25 cellular contexts compared by ENCODE assay signal in the genomic region with DNA sequence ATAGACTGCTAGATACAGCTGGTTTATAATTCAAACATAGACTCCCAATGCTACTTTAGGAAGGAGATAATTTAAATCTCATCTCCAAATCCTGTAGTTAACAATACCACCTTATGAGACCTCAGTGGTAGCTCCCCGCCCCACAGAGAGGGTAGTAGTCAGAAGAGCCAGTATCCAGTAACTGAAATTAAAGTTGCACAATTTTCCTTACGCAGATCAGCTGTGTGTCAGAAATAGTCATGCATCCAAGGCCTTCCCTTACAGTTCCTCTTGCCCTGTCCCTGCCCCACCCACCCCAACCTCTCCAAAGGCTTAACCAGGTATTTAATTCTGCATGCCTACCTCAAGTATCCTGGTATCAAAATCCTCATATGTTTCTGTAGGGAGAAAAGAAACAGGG.
"Had no signal": no experiment of that assay in that cellular context is flagged by ENCODE, and none has a peak within 500 bp of the region (broad histone marks: within the 10 kb centered on the region; RNA-seq: fewer than 3 reads in every experiment).

No MANE protein-coding gene starts in this region.

- H3K27me3 Mint-ChIP-seq: central memory CD8-positive, alpha-beta T cell; dendritic cell treated with granulocyte-macrophage colony-stimulating factor and Interleukin-4, amounts not matched to agents 40 ng/mL and 50 ng/mL, for 4 days; naive B cell had no signal

- H3K4me1 Mint-ChIP-seq: endodermal cell, mesothelial cell of epicardium, WTC11 had no signal

- ATAC-seq: pancreas, upper lobe of right lung, WTC11 had no signal

- H3K4me3 Mint-ChIP-seq: activated naive CD4-positive, alpha-beta T cell treated with anti-CD3 and anti-CD28 coated beads for 36 hours; central memory CD8-positive, alpha-beta T cell; dendritic cell treated with granulocyte-macrophage colony-stimulating factor and Interleukin-4, amounts not matched to agents 40 ng/mL and 50 ng/mL, for 4 days; endodermal cell; mesothelial cell of epicardium; T-helper 1 cell treated with Interleukin-12 subunit alpha and Interleukin-12 subunit beta and Interleukin-4 antibody, amounts not matched to agents 30 μg/mL and 1 μg/mL, for 36 hours; WTC11 had no signal

- DNase-seq: activated CD8-positive, alpha-beta memory T cell treated with anti-CD3 and anti-CD28 coated beads for 24 hours; activated effector memory CD4-positive, alpha-beta T cell treated with anti-CD3 and anti-CD28 coated beads, Interleukin-2, amount 50 U/mL, for 16 hours; activated naive CD4-positive, alpha-beta T cell treated with anti-CD3 and anti-CD28 coated beads for 36 hours; amygdala; endodermal cell; foreskin fibroblast; head of caudate nucleus; hippocampal formation; kidney; naive B cell; nucleus accumbens; pancreas; spleen; stimulated activated naive CD4-positive, alpha-beta T cell; SW 1271; T1000; tibial artery; upper lobe of right lung had no signal

- H3K27ac Mint-ChIP-seq: activated naive CD4-positive, alpha-beta T cell treated with anti-CD3 and anti-CD28 coated beads for 36 hours; dendritic cell treated with granulocyte-macrophage colony-stimulating factor and Interleukin-4, amounts not matched to agents 40 ng/mL and 50 ng/mL, for 4 days; endodermal cell; mesothelial cell of epicardium; T-helper 1 cell treated with Interleukin-12 subunit alpha and Interleukin-12 subunit beta and Interleukin-4 antibody, amounts not matched to agents 30 μg/mL and 1 μg/mL, for 36 hours; WTC11 had no signal

- H3K4me3 ChIP-seq: pancreas, right atrium auricular region, spleen, suprapubic skin, tibial artery, upper lobe of right lung had no signal

- H3K9me3 Mint-ChIP-seq: activated naive CD4-positive, alpha-beta T cell treated with anti-CD3 and anti-CD28 coated beads for 36 hours; central memory CD8-positive, alpha-beta T cell; dendritic cell treated with granulocyte-macrophage colony-stimulating factor and Interleukin-4, amounts not matched to agents 40 ng/mL and 50 ng/mL, for 4 days; endodermal cell; mesothelial cell of epicardium; naive B cell; T-helper 1 cell treated with Interleukin-12 subunit alpha and Interleukin-12 subunit beta and Interleukin-4 antibody, amounts not matched to agents 30 μg/mL and 1 μg/mL, for 36 hours; WTC11 had no signal
